ENCODE assay signal across 9 cellular contexts in the genomic region with DNA sequence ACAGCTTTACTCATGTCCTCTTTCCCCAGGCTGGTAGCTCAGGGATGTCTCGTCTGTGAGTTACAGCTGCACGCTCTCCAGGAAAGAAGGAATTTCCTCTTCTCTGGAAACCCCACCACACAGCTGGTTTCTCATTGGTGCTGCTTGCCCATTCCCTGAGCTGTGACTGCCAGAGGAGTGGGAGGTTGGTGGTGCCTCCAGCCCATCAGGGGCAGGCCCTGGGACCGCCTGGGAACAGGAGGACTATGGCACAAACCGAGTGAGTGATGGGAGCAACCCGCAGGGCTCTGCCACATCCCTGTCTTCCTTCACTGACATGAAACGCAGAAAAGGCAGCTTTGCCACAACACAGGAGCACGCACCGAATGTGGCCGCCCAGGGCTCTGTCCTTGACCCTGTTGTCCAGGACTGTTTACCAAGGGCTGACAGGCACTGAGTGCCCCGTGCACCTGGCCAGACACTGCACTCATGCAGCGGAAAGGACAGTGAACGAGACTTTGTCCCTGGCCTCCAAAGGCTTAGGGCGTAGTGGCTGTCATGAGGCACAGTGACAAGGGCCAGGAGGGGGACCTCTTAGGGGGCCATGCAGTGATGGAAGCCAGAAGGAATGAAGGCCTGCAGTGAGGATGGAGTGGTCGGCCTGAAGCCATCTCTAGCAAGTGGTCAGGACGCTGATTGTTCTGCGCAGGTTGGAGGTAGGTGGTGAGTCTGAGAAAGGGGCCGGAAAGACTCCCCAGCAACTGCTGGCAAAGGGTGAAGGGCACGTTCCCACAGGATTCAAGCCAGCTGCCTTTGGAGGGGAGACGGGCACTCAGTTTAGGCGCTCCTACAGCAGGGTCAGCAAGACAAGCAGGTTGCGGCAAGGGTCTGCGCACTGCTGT. TPM values are rescaled to one million over a fixed set of nuclear protein-coding genes. Genes with fewer than 3 reads are reported as not detected.
A peak's percentile ranks its signal among the peaks of the same experiment; 100 is the strongest.
DNase-seq lines count a peak whose midpoint lies in the region; ATAC-seq and TF ChIP-seq lines count a peak whose summit lies in the region.
"Had no signal": no experiment of that assay in that cellular context is flagged by ENCODE, and none has a peak within 500 bp of the region (broad histone marks: within the 10 kb centered on the region; RNA-seq: fewer than 3 reads in every experiment).

No MANE protein-coding gene starts in this region.

- no peaks in the 10 kb centered on the region for H3K27me3 ChIP-seq in heart left ventricle
- no peaks in the 10 kb centered on the region for H3K27me3 ChIP-seq in adipocyte (replicated peaks; ENCODE audit: control insufficient read depth, insufficient read depth, low read length)
- H3K27me3 ChIP-seq in right lobe of liver = no peaks in the 10 kb centered on the region
- no peaks in the 10 kb centered on the region for H3K27me3 ChIP-seq in vagina

- H3K4me3 ChIP-seq in heart left ventricle (peak overlapping the region in 9 of 12 donors; percentile 76 to 100 (median 100)), adipocyte (ENCODE audit: low read length) (peak overlapping the region; percentile 91), right lobe of liver (peak overlapping the region; percentile 99 to 100 (median 100)), vagina (peak overlapping the region; percentile 73 to 77)

- no peaks in the 10 kb centered on the region for H3K9me3 ChIP-seq in heart left ventricle
- H3K9me3 ChIP-seq in adipocyte (ENCODE audit: control insufficient read depth, low read length) = no peaks in the 10 kb centered on the region
- no peaks in the 10 kb centered on the region for H3K9me3 ChIP-seq in right lobe of liver
- H3K9me3 ChIP-seq in vagina = no peaks in the 10 kb centered on the region

- DNase-seq in heart left ventricle (no peak), Right ventricle myocardium superior (no peak), adipocyte (ENCODE audit: low read depth) (no peak), right lobe of liver (peak; percentile 84 to 94 (median 93)), vagina (ENCODE audit: extremely low spot score in 2 of 2) (no peak), NCI-H1092 treated with DMSO at 0.1 percent for 48 hours (lab: John Stamatoyannopoulos, UW) (no peak)
- DNase-seq in stimulated activated CD4-positive, alpha-beta T cell treated with anti-CD3 and anti-CD28 coated beads, Interleukin-2, amount 100 ng/mL, for 24 hours = no peak

- H3K36me3 ChIP-seq in heart left ventricle = peaks cover 0 to 80% (median 74%) of the 10 kb centered on the region in 9 donors
- H3K36me3 ChIP-seq in adipocyte (ENCODE audit: control insufficient read depth, insufficient read depth, low read length, severe bottlenecking) = peaks cover 59% of the 10 kb centered on the region
- H3K36me3 ChIP-seq in right lobe of liver = peaks cover 0 to 58% (median 12%) of the 10 kb centered on the region in 4 donors
- H3K36me3 ChIP-seq in vagina = peaks cover 0 to 55% of the 10 kb centered on the region in 2 donors

- intact Hi-C loops in heart left ventricle (cut with DNase I) = loop anchor here in 3 of 10 donors (10.0 kb wide), 1 partner anchor 104 kb away; no protein-coding TSS in a partner anchor
- intact Hi-C loops in Right ventricle myocardium superior (cut with DNase I) = no loop called here
- intact Hi-C loops in right lobe of liver (cut with DNase I) = no loop called here
- intact Hi-C loops in vagina (cut with DNase I) = no loop called here

- peak overlapping the region; percentile 93 for H3K9ac ChIP-seq in adipocyte (ENCODE audit: low read length)

- TF ChIP-seq CTCF in heart left ventricle (IDR thresholded peaks at IDR 0.05) (no peak), right lobe of liver (IDR thresholded peaks at IDR 0.05) (peak in 1 of 4 donors; percentile 6), vagina (IDR thresholded peaks at IDR 0.05) (no peak)

- WGBS in heart left ventricle, 4 donors = 75 to 82% (median 82%) methylated on average over 22 of the region's 22 CpGs
- WGBS in right lobe of liver (ENCODE audit: insufficient coverage, low coverage, low lambda C conversion rate, missing lambda C conversion rate) = 26% methylated on average over 21 of the region's 22 CpGs

- H3K27ac ChIP-seq in heart left ventricle = peak overlapping the region in 6 of 12 donors; percentile 81 to 97 (median 92)
- peak overlapping the region; percentile 58 to 81 (median 76) for H3K27ac ChIP-seq in right lobe of liver
- no peak overlapping the region for H3K27ac ChIP-seq in vagina

- ATAC-seq in heart left ventricle (no peak), Right ventricle myocardium superior (ENCODE audit: poor library complexity) (no peak), right lobe of liver (peak; percentile 68 to 78 (median 72)), GM19023 (IDR thresholded peaks at IDR 0.05; ENCODE audit: unreplicated experiment) (no peak)

- H3K4me1 ChIP-seq in heart left ventricle = peaks cover 5 to 58% (median 40%) of the 10 kb centered on the region in 12 donors
- H3K4me1 ChIP-seq in adipocyte (ENCODE audit: control insufficient read depth, insufficient read depth, low read length) = peaks cover 36% of the 10 kb centered on the region
- peaks cover 0 to 53% (median 14%) of the 10 kb centered on the region in 4 donors for H3K4me1 ChIP-seq in right lobe of liver
- H3K4me1 ChIP-seq in vagina = peaks cover 47% of the 10 kb centered on the region

- TF ChIP-seq POLR2A in heart left ventricle (IDR thresholded peaks at IDR 0.05) (no peak), right lobe of liver (IDR thresholded peaks at IDR 0.05) (peak; percentile 48), vagina (IDR thresholded peaks at IDR 0.05) (no peak)

RNA-seq across cellular contexts. Expression of a gene that starts 1.7 kb away (rescaled TPM):
- 10 to 100 TPM; 35.4 to 66.5 (median 50.7) TPM for total RNA-seq in heart left ventricle
- polyA plus RNA-seq in heart left ventricle = 10 to 100 TPM; 42.3 to 87.8 TPM
- total RNA-seq in Right ventricle myocardium superior = 45.7 TPM
- 100 to 1,000 TPM in 4 of 6 experiments, 10 to 100 TPM in 2; 80.8 to 127 (median 101) TPM for total RNA-seq in right lobe of liver
- 319 TPM for total RNA-seq in vagina

RNA-seq across cellular contexts. Expression of a gene that starts 6.3 kb away (rescaled TPM):
- total RNA-seq in heart left ventricle (100 to 1,000 TPM; 112 to 208 (median 128) TPM), Right ventricle myocardium superior (144 TPM), right lobe of liver (10 to 100 TPM; 44.1 to 91.2 (median 56.5) TPM), vagina (84.2 TPM)
- polyA plus RNA-seq in heart left ventricle = 100 to 1,000 TPM; 147 to 238 TPM

RNA-seq across cellular contexts. Expression of a gene that starts 20.3 kb away (rescaled TPM):
- total RNA-seq in heart left ventricle (1 to 10 TPM in 8 of 9 donors, under 1 TPM in 1; 0.58 to 4.0 (median 1.3) TPM), Right ventricle myocardium superior (1.8 TPM), right lobe of liver (under 1 TPM; 0.19 to 0.89 (median 0.35) TPM), vagina (3.2 TPM)
- polyA plus RNA-seq in heart left ventricle = 1 to 10 TPM in 1 of 2 donors, under 1 TPM in 1; 0.86 to 1.5 TPM
- total RNA-seq: HT1080 had no signal

RNA-seq across cellular contexts. Expression of a gene that starts 25.8 kb away (rescaled TPM):
- total RNA-seq in heart left ventricle = 100 to 1,000 TPM; 157 to 273 (median 188) TPM
- polyA plus RNA-seq in heart left ventricle = 100 to 1,000 TPM; 268 to 465 TPM
- 271 TPM for total RNA-seq in Right ventricle myocardium superior
- total RNA-seq in right lobe of liver = 100 to 1,000 TPM in 3 of 6 experiments, 10 to 100 TPM in 3; 70.0 to 140 (median 104) TPM
- total RNA-seq in vagina = 94.5 TPM

RNA-seq across cellular contexts. Expression of a gene that starts 34.7 kb away (rescaled TPM):
- total RNA-seq in heart left ventricle = 10 to 100 TPM; 11.0 to 49.5 (median 18.8) TPM
- polyA plus RNA-seq in heart left ventricle = 10 to 100 TPM in 1 of 2 donors, 1 to 10 TPM in 1; 7.0 to 13.2 TPM
- total RNA-seq in Right ventricle myocardium superior = 17.1 TPM
- total RNA-seq in right lobe of liver = 100 to 1,000 TPM in 1 of 6 experiments, 10 to 100 TPM in 5; 39.5 to 195 (median 78.7) TPM
- 35.8 TPM for total RNA-seq in vagina

Comparison
In these comparisons a context has a peak if more than half of its experiments do, and no peak if none do; other contexts are left out.
1. ATAC-seq: peak in right lobe of liver (4 of 4); none in heart left ventricle (0 of 4), Right ventricle myocardium superior (single experiment) and GM19023 (single experiment).
2. DNase-seq: peak in right lobe of liver (3 of 3); none in heart left ventricle (0 of 5), Right ventricle myocardium superior (single experiment), adipocyte (single experiment), vagina (0 of 2), NCI-H1092 treated with DMSO at 0.1 percent for 48 hours (single experiment) and stimulated activated CD4-positive, alpha-beta T cell treated with anti-CD3 and anti-CD28 coated beads, Interleukin-2, amount 100 ng/mL, for 24 hours (0 of 2).
3. Peak in every context shown above with its lines, with median percentiles within 50 percentile points of each other: H3K4me3 ChIP-seq.